ENCODE assay signal across 28 cellular contexts in the genomic region with DNA sequence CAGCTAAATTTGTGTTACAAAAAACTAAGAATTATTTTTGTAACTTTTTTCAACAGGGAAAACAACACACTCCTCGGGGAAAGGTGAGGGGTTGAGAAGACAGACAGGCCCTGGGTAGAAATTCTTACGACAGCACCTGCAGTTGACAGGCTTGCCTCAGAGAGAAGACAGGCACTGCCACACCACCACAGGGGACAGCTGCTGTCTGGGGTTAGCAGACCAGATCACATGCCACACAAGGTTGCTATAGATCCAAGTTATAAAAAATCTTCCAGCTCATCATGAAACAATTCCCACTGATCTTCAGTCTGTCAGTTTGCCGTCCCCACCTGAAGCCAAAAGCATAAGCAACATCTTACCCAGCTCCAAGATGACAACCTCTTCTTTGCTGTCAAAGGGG.
"Had no signal": no experiment of that assay in that cellular context is flagged by ENCODE, and none has a peak within 500 bp of the region (broad histone marks: within the 10 kb centered on the region; RNA-seq: fewer than 3 reads in every experiment).

No MANE protein-coding gene starts in this region.

- H3K27ac ChIP-seq: brain microvascular endothelial cell, epithelial cell of prostate, esophagus squamous epithelium, heart left ventricle, WERI-Rb-1 had no signal

- H3K9me3 ChIP-seq: esophagus squamous epithelium had no signal

- H3K4me1 ChIP-seq: esophagus squamous epithelium, heart left ventricle had no signal

- ATAC-seq: activated CD4-positive, CD25-positive, alpha-beta regulatory T cell treated with anti-CD3 and anti-CD28 coated beads, Interleukin-2, amount 50 U/mL, for 24 hours; activated CD8-positive, alpha-beta memory T cell treated with anti-CD3 and anti-CD28 coated beads, Interleukin-2, amount 10 ng/mL, durations not matched to agents 7 days and 5 days; activated CD8-positive, alpha-beta T cell treated with anti-CD3 and anti-CD28 coated beads for 36 hours; heart left ventricle; T-helper 17 cell had no signal

- H3K36me3 ChIP-seq: brain microvascular endothelial cell, esophagus squamous epithelium, WERI-Rb-1 had no signal

- DNase-seq: activated B cell treated with CpG ODN at 0.5 μM for 24 hours; activated CD4-positive, alpha-beta T cell treated with anti-CD3 and anti-CD28 coated beads for 48 hours; activated CD4-positive, alpha-beta T cell treated with anti-CD3 and anti-CD28 coated beads, Interleukin-2, amount 50 U/mL, for 1 hour; activated CD4-positive, alpha-beta T cell treated with anti-CD3 and anti-CD28 coated beads, Interleukin-2, amount 50 U/mL, for 48 hours; activated CD8-positive, alpha-beta memory T cell treated with anti-CD3 and anti-CD28 coated beads, Interleukin-2, amount 10 ng/mL, durations not matched to agents 7 days and 5 days; activated CD8-positive, alpha-beta memory T cell treated with anti-CD3 and anti-CD28 coated beads, Interleukin-2, amount 50 U/mL, for 4 hours; activated CD8-positive, alpha-beta T cell treated with anti-CD3 and anti-CD28 coated beads for 36 hours; activated gamma-delta T cell; activated naive CD4-positive, alpha-beta T cell; activated naive CD4-positive, alpha-beta T cell treated with anti-CD3 and anti-CD28 coated beads, Interleukin-2, amount 50 U/mL, for 16 hours; activated T-cell treated with anti-CD3 and anti-CD28 coated beads, Interleukin-2, amount 50 U/mL, for 1 hour; activated T-cell treated with anti-CD3 and anti-CD28 coated beads, Interleukin-2, amount 50 U/mL, for 48 hours; amniotic stem cell; anterior cingulate cortex; brain microvascular endothelial cell; cortex of kidney; dermis blood vessel endothelial cell; effector CD4-positive, alpha-beta T cell; esophagus squamous epithelium; foreskin melanocyte; glutamatergic neuron; heart left ventricle; T-helper 1 cell; T-helper 17 cell; T1000; WERI-Rb-1 had no signal

- H3K4me3 ChIP-seq: esophagus squamous epithelium, heart left ventricle had no signal

- H3K27me3 ChIP-seq: brain microvascular endothelial cell, esophagus squamous epithelium, heart left ventricle had no signal
